ENCODE assay signal across 35 cellular contexts in genomic region chr13:23941216-23941615, GRCh38. TPM values are rescaled to one million over a fixed set of nuclear protein-coding genes. Genes with fewer than 3 reads are reported as not detected.
"Had no signal": no experiment of that assay in that cellular context is flagged by ENCODE, and none has a peak within 500 bp of the region (broad histone marks: within the 10 kb centered on the region; RNA-seq: fewer than 3 reads in every experiment).

No MANE protein-coding gene starts in this region.

- H3K9ac ChIP-seq: KMS-11 had no signal

- ATAC-seq: activated CD8-positive, alpha-beta T cell treated with anti-CD3 and anti-CD28 coated beads, Interleukin-2, amount 10 ng/mL, durations not matched to agents 7 days and 5 days; body of pancreas had no signal

- H3K27ac Mint-ChIP-seq: activated CD4-positive, alpha-beta T cell treated with anti-CD3 and anti-CD28 coated beads, Interleukin-2, amount 10 ng/mL, durations not matched to agents 24 days and 14 days; activated CD8-positive, alpha-beta T cell treated with anti-CD3 and anti-CD28 coated beads, Interleukin-2, amount 10 ng/mL, durations not matched to agents 7 days and 5 days; activated naive CD4-positive, alpha-beta T cell treated with anti-CD3 and anti-CD28 coated beads, Interleukin-2, amount 50 U/mL, for 24 hours; activated naive CD8-positive, alpha-beta T cell treated with anti-CD3 and anti-CD28 coated beads, Interleukin-2, amount 10 ng/mL, durations not matched to agents 7 days and 5 days; activated T-cell treated with anti-CD3 and anti-CD28 coated beads, Interleukin-2, amount 50 U/mL, for 24 hours; activated T-helper 2 cell treated with anti-CD3 and anti-CD28 coated beads, Interferon-gamma antibody, Interleukin-2, Interleukin-4, amounts not matched to agents 10 μg/mL and 5 μg/mL and 100 μg/mL, durations not matched to agents 14 hours and 24 hours and 36 hours had no signal

- H3K4me3 ChIP-seq: ascending aorta, body of pancreas, breast epithelium, PC-9 had no signal

- H3K4me3 Mint-ChIP-seq: activated CD4-positive, alpha-beta T cell treated with anti-CD3 and anti-CD28 coated beads, Interleukin-2, amount 10 ng/mL, durations not matched to agents 24 days and 14 days; activated CD8-positive, alpha-beta T cell treated with anti-CD3 and anti-CD28 coated beads, Interleukin-2, amount 10 ng/mL, durations not matched to agents 7 days and 5 days; activated naive CD4-positive, alpha-beta T cell treated with anti-CD3 and anti-CD28 coated beads, Interleukin-2, amount 50 U/mL, for 24 hours; activated naive CD8-positive, alpha-beta T cell treated with anti-CD3 and anti-CD28 coated beads, Interleukin-2, amount 10 ng/mL, durations not matched to agents 7 days and 5 days; activated T-cell treated with anti-CD3 and anti-CD28 coated beads, Interleukin-2, amount 50 U/mL, for 24 hours had no signal

- H3K36me3 ChIP-seq: ascending aorta, breast epithelium, WERI-Rb-1 had no signal

- H2AFZ ChIP-seq: PC-9 had no signal

- H3K4me2 ChIP-seq: KMS-11, PC-9 had no signal

- H3K36me3 Mint-ChIP-seq: activated naive CD4-positive, alpha-beta T cell treated with anti-CD3 and anti-CD28 coated beads, Interleukin-2, amount 50 U/mL, for 24 hours; activated naive CD8-positive, alpha-beta T cell treated with anti-CD3 and anti-CD28 coated beads, Interleukin-2, amount 10 ng/mL, durations not matched to agents 7 days and 5 days had no signal

- H3K27me3 ChIP-seq: ascending aorta, body of pancreas, breast epithelium had no signal

- DNase-seq: activated CD4-positive, alpha-beta T cell treated with anti-CD3 and anti-CD28 coated beads for 1 hour; activated CD4-positive, alpha-beta T cell treated with anti-CD3 and anti-CD28 coated beads, Interleukin-2, amount 10 ng/mL, durations not matched to agents 24 days and 14 days; activated CD4-positive, alpha-beta T cell treated with anti-CD3 and anti-CD28 coated beads, Interleukin-2, amount 50 U/mL, for 48 hours; activated CD4-positive, CD25-positive, alpha-beta regulatory T cell; activated CD8-positive, alpha-beta T cell treated with anti-CD3 and anti-CD28 coated beads, Interleukin-2, amount 10 ng/mL, durations not matched to agents 7 days and 5 days; activated gamma-delta T cell; activated naive CD4-positive, alpha-beta T cell treated with Interleukin-2 at 50 U/mL for 16 hours; activated naive CD8-positive, alpha-beta T cell treated with anti-CD3 and anti-CD28 coated beads, Interleukin-2, amount 10 ng/mL, durations not matched to agents 7 days and 5 days; activated T-cell treated with anti-CD3 and anti-CD28 coated beads, Interleukin-2, amount 50 U/mL, for 24 hours; amygdala; body of pancreas; NCI-H1092 treated with DMSO at 0.1 percent for 48 hours; NCI-H1417; NCI-H187 treated with DMSO at 0.1 percent for 48 hours; NCI-H2171 treated with DMSO at 0.1 percent for 48 hours; NCI-H2227 treated with DMSO at 0.1 percent for 48 hours; NCI-H446; NCI-H510A treated with DMSO at 0.1 percent for 48 hours; NCI-H526 treated with DMSO at 0.1 percent for 48 hours; NCI-H774; PC-9; Right ventricle myocardium superior; SW 1271; T-helper 1 cell; T1000; WERI-Rb-1 had no signal

- H3K4me1 ChIP-seq: ascending aorta, body of pancreas, breast epithelium had no signal

- H3K27ac ChIP-seq: ascending aorta, body of pancreas, breast epithelium, KMS-11, PC-9, RWPE1, WERI-Rb-1 had no signal

- H3K9me3 ChIP-seq: ascending aorta, body of pancreas, breast epithelium had no signal

- H3K4me1 Mint-ChIP-seq: activated CD4-positive, alpha-beta T cell treated with anti-CD3 and anti-CD28 coated beads, Interleukin-2, amount 10 ng/mL, durations not matched to agents 24 days and 14 days; activated naive CD4-positive, alpha-beta T cell treated with anti-CD3 and anti-CD28 coated beads, Interleukin-2, amount 50 U/mL, for 24 hours; activated naive CD8-positive, alpha-beta T cell treated with anti-CD3 and anti-CD28 coated beads, Interleukin-2, amount 10 ng/mL, durations not matched to agents 7 days and 5 days had no signal

- H3K9me3 Mint-ChIP-seq: activated CD4-positive, alpha-beta T cell treated with anti-CD3 and anti-CD28 coated beads, Interleukin-2, amount 10 ng/mL, durations not matched to agents 24 days and 14 days; activated T-cell treated with anti-CD3 and anti-CD28 coated beads, Interleukin-2, amount 50 U/mL, for 24 hours; activated T-helper 2 cell treated with anti-CD3 and anti-CD28 coated beads, Interferon-gamma antibody, Interleukin-2, Interleukin-4, amounts not matched to agents 10 μg/mL and 5 μg/mL and 100 μg/mL, durations not matched to agents 14 hours and 24 hours and 36 hours had no signal

RNA-seq across cellular contexts. Expression of gene C1QTNF9B, which starts 43.9 kb away (rescaled TPM):
- total RNA-seq: activated CD4-positive, alpha-beta T cell treated with anti-CD3 and anti-CD28 coated beads, Interleukin-2, amount 10 ng/mL, durations not matched to agents 24 days and 14 days; activated CD8-positive, alpha-beta T cell treated with anti-CD3 and anti-CD28 coated beads, Interleukin-2, amount 10 ng/mL, durations not matched to agents 7 days and 5 days; activated naive CD8-positive, alpha-beta T cell treated with anti-CD3 and anti-CD28 coated beads, Interleukin-2, amount 10 ng/mL, durations not matched to agents 7 days and 5 days; activated T-helper 2 cell treated with anti-CD3 and anti-CD28 coated beads, Interferon-gamma antibody, Interleukin-2, Interleukin-4, amounts not matched to agents 10 μg/mL and 5 μg/mL and 100 μg/mL, durations not matched to agents 14 hours and 24 hours and 36 hours; ascending aorta; body of pancreas; LHCN-M2; M059J; PC-9; T-helper 2 cell treated with Interferon-gamma antibody and Interleukin-4, amounts not matched to agents 100 ng/mL and 5 ng/mL, for 36 hours had no signal
